20 cellular contexts compared by ENCODE assay signal in genomic region chr7:123650595-123650994, GRCh38. TPM values are rescaled to one million over a fixed set of nuclear protein-coding genes. Genes with fewer than 3 reads are reported as not detected.
"Had no signal": no experiment of that assay in that cellular context is flagged by ENCODE, and none has a peak within 500 bp of the region (broad histone marks: within the 10 kb centered on the region; RNA-seq: fewer than 3 reads in every experiment).

No MANE protein-coding gene starts in this region.

- H3K9me3 ChIP-seq: adrenal gland, esophagus squamous epithelium, pancreas, thyroid gland had no signal

- H3K4me1 ChIP-seq: thyroid gland had no signal

- H3K27ac Mint-ChIP-seq: activated CD4-positive, alpha-beta T cell treated with anti-CD3 and anti-CD28 coated beads for 36 hours; activated naive CD4-positive, alpha-beta T cell treated with anti-CD3 and anti-CD28 coated beads, Interleukin-2, amount 50 U/mL, for 72 hours; T-helper 1 cell treated with Interleukin-12 subunit alpha and Interleukin-12 subunit beta and Interleukin-4 antibody, amounts not matched to agents 30 μg/mL and 1 μg/mL, for 36 hours had no signal

- H3K4me1 Mint-ChIP-seq: activated CD4-positive, alpha-beta T cell treated with anti-CD3 and anti-CD28 coated beads for 36 hours had no signal

- H3K36me3 ChIP-seq: adrenal gland, esophagus squamous epithelium, pancreas, thyroid gland had no signal

- H3K27me3 ChIP-seq: adrenal gland, pancreas, thyroid gland had no signal

- H3K4me3 Mint-ChIP-seq: activated CD4-positive, alpha-beta T cell treated with anti-CD3 and anti-CD28 coated beads for 36 hours; T-helper 1 cell treated with Interleukin-12 subunit alpha and Interleukin-12 subunit beta and Interleukin-4 antibody, amounts not matched to agents 30 μg/mL and 1 μg/mL, for 36 hours had no signal

- ATAC-seq: activated CD4-positive, alpha-beta T cell treated with anti-CD3 and anti-CD28 coated beads for 36 hours; activated naive CD4-positive, alpha-beta T cell treated with anti-CD3 and anti-CD28 coated beads, Interleukin-2, amount 50 U/mL, for 72 hours; pancreas had no signal

- DNase-seq: activated CD4-positive, alpha-beta T cell treated with anti-CD3 and anti-CD28 coated beads for 36 hours; activated CD4-positive, alpha-beta T cell treated with anti-CD3 and anti-CD28 coated beads, Interleukin-2, amount 50 U/mL, for 48 hours; activated gamma-delta T cell treated with Interleukin-2 at 50 U/mL for 16 hours; adrenal gland; effector memory CD4-positive, alpha-beta T cell; esophagus squamous epithelium; hippocampal formation; pancreas; stimulated activated CD4-positive, alpha-beta T cell treated with anti-CD3 and anti-CD28 coated beads, Interleukin-12 subunit alpha, Interleukin-12 subunit beta, amount 100 ng/mL, for 4 hours; stimulated activated CD4-positive, alpha-beta T cell treated with anti-CD3 and anti-CD28 coated beads, Interleukin-1b, Interleukin-23, amount 100 ng/mL, for 48 hours; stimulated activated CD8-positive, alpha-beta memory T cell treated with anti-CD3 and anti-CD28 coated beads, Interleukin-4, amount 100 ng/mL, for 48 hours; stimulated activated naive CD4-positive, alpha-beta T cell treated with Interleukin-2 at 50 U/mL for 16 hours; thyroid gland had no signal

- H3K4me3 ChIP-seq: adrenal gland, esophagus squamous epithelium, pancreas, thyroid gland had no signal

- H3K9me3 Mint-ChIP-seq: activated naive CD4-positive, alpha-beta T cell treated with anti-CD3 and anti-CD28 coated beads, Interleukin-2, amount 50 U/mL, for 72 hours; T-helper 1 cell treated with Interleukin-12 subunit alpha and Interleukin-12 subunit beta and Interleukin-4 antibody, amounts not matched to agents 30 μg/mL and 1 μg/mL, for 36 hours had no signal

- H3K27ac ChIP-seq: adrenal gland, esophagus squamous epithelium, pancreas, thyroid gland had no signal

- H3K36me3 Mint-ChIP-seq: activated naive CD4-positive, alpha-beta T cell treated with anti-CD3 and anti-CD28 coated beads, Interleukin-2, amount 50 U/mL, for 72 hours had no signal

RNA-seq across cellular contexts. Expression of gene LMOD2, which starts 5.1 kb away (rescaled TPM):
- total RNA-seq: activated CD4-positive, alpha-beta T cell treated with anti-CD3 and anti-CD28 coated beads for 36 hours; activated naive CD4-positive, alpha-beta T cell treated with anti-CD3 and anti-CD28 coated beads, Interleukin-2, amount 50 U/mL, for 72 hours; dermis blood vessel endothelial cell; esophagus squamous epithelium; glomerular endothelial cell; mammary epithelial cell; mononuclear cell; subcutaneous adipose tissue; thyroid gland had no signal
- polyA plus RNA-seq: mammary epithelial cell, pancreas had no signal

RNA-seq across cellular contexts. Expression of gene ASB15, which starts 49.0 kb away (rescaled TPM):
- total RNA-seq: activated CD4-positive, alpha-beta T cell treated with anti-CD3 and anti-CD28 coated beads for 36 hours; activated naive CD4-positive, alpha-beta T cell treated with anti-CD3 and anti-CD28 coated beads, Interleukin-2, amount 50 U/mL, for 72 hours; adrenal gland; dermis blood vessel endothelial cell; esophagus squamous epithelium; glomerular endothelial cell; mammary epithelial cell; mononuclear cell; subcutaneous adipose tissue; thyroid gland had no signal
- polyA plus RNA-seq: adrenal gland, mammary epithelial cell, pancreas had no signal
